Comparison of ENCODE assay signal across 7 cellular contexts in the genomic region with DNA sequence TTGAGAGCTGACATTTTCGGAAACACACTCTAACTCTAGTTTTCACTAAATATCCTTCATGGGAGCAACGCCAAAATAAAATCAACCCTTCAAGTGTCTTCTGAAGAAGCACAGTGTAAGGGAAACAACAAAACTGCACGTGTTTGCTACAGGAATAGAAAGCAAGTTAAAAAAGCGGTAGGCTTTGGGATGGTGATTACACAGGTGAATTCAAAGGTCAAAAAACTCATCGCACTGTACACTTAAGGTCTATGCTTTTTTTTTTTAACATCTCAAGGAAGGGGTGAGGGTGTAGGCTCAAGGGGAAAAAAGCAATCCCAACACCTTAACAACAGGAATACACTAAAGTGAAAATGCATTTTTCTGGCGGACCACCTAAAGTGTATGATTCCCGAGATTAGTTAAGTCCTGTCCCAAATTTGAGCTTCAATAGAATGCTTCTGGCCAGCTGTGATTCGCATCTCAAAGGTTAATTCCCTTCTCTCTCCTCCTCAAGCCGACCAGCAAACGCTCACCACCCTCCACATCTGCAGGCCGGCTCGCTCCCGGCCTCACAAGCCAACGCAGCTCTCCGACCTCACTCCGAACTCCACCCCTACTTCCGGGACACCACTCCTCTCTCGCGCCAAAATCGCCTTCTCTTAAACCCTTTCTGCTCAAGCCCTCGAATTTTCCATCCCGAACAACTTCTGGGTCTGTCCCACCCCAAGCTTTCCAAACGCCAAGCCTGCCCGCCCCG. TPM values are rescaled to one million over a fixed set of nuclear protein-coding genes. Genes with fewer than 3 reads are reported as not detected.
DNase-seq lines count a peak whose midpoint lies in the region; ATAC-seq and TF ChIP-seq lines count a peak whose summit lies in the region.

No MANE protein-coding gene starts in this region.

- H3K4me3 ChIP-seq in GM06990 (replicated peaks; ENCODE audit: low read depth, low read length) = peak overlapping the region; percentile 93
- H3K4me3 ChIP-seq in RWPE2 (ENCODE audit: severe bottlenecking) = peak overlapping the region; percentile 85
- peak overlapping the region; percentile 88 for H3K4me3 ChIP-seq in brain microvascular endothelial cell (ENCODE audit: low read depth, low read length)
- peak overlapping the region; percentile 73 for H3K4me3 ChIP-seq in iPS-18a (ENCODE audit: low read length)
- peak overlapping the region; percentile 97 for H3K4me3 ChIP-seq in skeletal muscle cell (ENCODE audit: low read depth, low read length)

- no peak for TF ChIP-seq CTCF in GM06990 (IDR thresholded peaks at IDR 0.05; ENCODE audit: insufficient read depth, low read length, poor library complexity, severe bottlenecking)
- TF ChIP-seq CTCF in RWPE2 (IDR thresholded peaks at IDR 0.05; ENCODE audit: poor library complexity, severe bottlenecking) = no peak
- TF ChIP-seq CTCF in brain microvascular endothelial cell (IDR thresholded peaks at IDR 0.05; ENCODE audit: low read depth, low read length, missing control alignments) = no peak

- peak overlapping the region; percentile 96 for H3K9ac ChIP-seq in iPS-18a (ENCODE audit: low read length)

- DNase-seq in GM06990 (ENCODE audit: extremely low read depth, insufficient read length) (peak; percentile 70), HT1080 (ENCODE audit: low read depth) (peak; percentile 64), RWPE2 (ENCODE audit: low spot score) (peak; percentile 60), brain microvascular endothelial cell (peak; percentile 35), skeletal muscle cell (ENCODE audit: low read depth) (no peak)

- H3K27me3 ChIP-seq in GM06990 (replicated peaks; ENCODE audit: control insufficient read depth, insufficient read depth, low read length) (no peaks in the 10 kb centered on the region), RWPE2 (ENCODE audit: insufficient read depth, poor library complexity, severe bottlenecking) (no peaks in the 10 kb centered on the region), brain microvascular endothelial cell (replicated peaks) (no peaks in the 10 kb centered on the region), iPS-18a (ENCODE audit: control insufficient read depth, insufficient read depth, low read length) (no peaks in the 10 kb centered on the region)

- ATAC-seq in GM21447 (IDR thresholded peaks at IDR 0.05; ENCODE audit: unreplicated experiment) = peak; percentile 47
- peak; percentile 48 for ATAC-seq in RWPE2 (ENCODE audit: low read depth)

- H3K36me3 ChIP-seq in GM06990 (ENCODE audit: control insufficient read depth, insufficient read depth, low read length) = no peaks in the 10 kb centered on the region
- H3K36me3 ChIP-seq in RWPE2 (ENCODE audit: low read depth) = no peaks in the 10 kb centered on the region; the same call in 1 of the 2 replicates
- peaks cover 5% of the 10 kb centered on the region for H3K36me3 ChIP-seq in brain microvascular endothelial cell (replicated peaks)
- H3K36me3 ChIP-seq in iPS-18a (ENCODE audit: control insufficient read depth, low read depth, low read length) = no peaks in the 10 kb centered on the region

- H3K4me1 ChIP-seq in RWPE2 (ENCODE audit: insufficient read depth, poor library complexity, severe bottlenecking) = peaks cover 17% of the 10 kb centered on the region
- peaks cover 44% of the 10 kb centered on the region for H3K4me1 ChIP-seq in iPS-18a (ENCODE audit: control insufficient read depth, low read depth, low read length)

- H3K27ac ChIP-seq in RWPE2 (ENCODE audit: poor library complexity, severe bottlenecking) = peak overlapping the region; percentile 73
- peak overlapping the region; percentile 98 for H3K27ac ChIP-seq in brain microvascular endothelial cell
- H3K27ac ChIP-seq in iPS-18a (ENCODE audit: low read length) = peak overlapping the region; percentile 11

- H3K9me3 ChIP-seq in RWPE2 (ENCODE audit: severe bottlenecking) = no peaks in the 10 kb centered on the region
- H3K9me3 ChIP-seq in iPS-18a (ENCODE audit: control insufficient read depth, low read depth, low read length) = no peaks in the 10 kb centered on the region

- in situ Hi-C loops in brain microvascular endothelial cell (cut with HindIII; ENCODE audit: low pct_ligation_motif_present, low sequenced_read_pairs) = no loop called here

RNA-seq across cellular contexts. Expression of a gene that starts 1.1 kb away (rescaled TPM):
- total RNA-seq in HT1080 (2014; rRNA removed; shearing (Covaris generic)) = 34.1 and 35.7 TPM in 2 replicates
- 27.0 and 37.5 TPM in 2 replicates for polyA plus RNA-seq in HT1080 (2015; cell fraction: cytosol; rRNA removed)
- polyA plus RNA-seq in HT1080 (2015; cell fraction: nucleus; rRNA removed) = 532 and 560 TPM in 2 replicates

RNA-seq across cellular contexts. Expression of a gene that starts 31.4 kb away (rescaled TPM):
- 17.4 and 22.4 TPM in 2 replicates for total RNA-seq in HT1080 (2014; rRNA removed; shearing (Covaris generic))
- polyA plus RNA-seq in HT1080 (2015; cell fraction: cytosol; rRNA removed) = 21.6 and 25.0 TPM in 2 replicates
- 16.1 and 19.2 TPM in 2 replicates for polyA plus RNA-seq in HT1080 (2015; cell fraction: nucleus; rRNA removed)

Comparison
In these comparisons a context has a peak if more than half of its experiments do, and no peak if none do; other contexts are left out.
1. H3K27ac ChIP-seq: peak in every context shown above with its lines; median percentile 98 in brain microvascular endothelial cell; 73 in RWPE2; 11 in iPS-18a.